Comparison of ENCODE assay signal across 28 cellular contexts in the genomic region with DNA sequence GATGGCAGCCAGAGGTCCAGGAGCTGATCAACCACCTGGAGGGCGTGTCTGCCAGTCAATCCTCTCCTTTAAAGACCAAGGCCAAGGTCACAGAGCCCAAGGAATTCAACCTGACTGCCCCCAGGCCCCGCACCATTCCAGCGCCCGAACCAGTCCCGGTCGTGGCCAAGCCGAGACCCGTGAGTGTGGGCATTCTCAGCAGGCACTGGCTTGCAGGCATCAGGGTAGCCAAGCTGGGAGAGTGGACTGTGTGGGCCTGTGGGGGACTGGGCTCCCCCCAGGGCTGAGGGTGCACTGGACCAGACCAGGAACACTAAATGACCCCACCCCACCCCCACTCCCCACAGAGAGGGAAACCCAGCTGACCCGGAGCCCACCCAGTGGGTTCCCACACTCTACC. TPM values are rescaled to one million over a fixed set of nuclear protein-coding genes. Genes with fewer than 3 reads are reported as not detected.
"Had no signal": no experiment of that assay in that cellular context is flagged by ENCODE, and none has a peak within 500 bp of the region (broad histone marks: within the 10 kb centered on the region; RNA-seq: fewer than 3 reads in every experiment).

No MANE protein-coding gene starts in this region.

- DNase-seq: dermis blood vessel endothelial cell; dorsolateral prefrontal cortex; effector CD4-positive, alpha-beta T cell; effector memory CD4-positive, alpha-beta T cell; foreskin melanocyte; gastrocnemius medialis; heart left ventricle; hypothalamus; immature natural killer cell; islet precursor cell; left cardiac atrium; left ventricle myocardium superior; lower lobe of right lung; mammary epithelial cell; mesendoderm; midbrain had no signal

- H3K27me3 ChIP-seq: dorsolateral prefrontal cortex, gastrocnemius medialis, heart left ventricle, hepatocyte, left lung had no signal

- H3K36me3 Mint-ChIP-seq: immature natural killer cell, memory B cell had no signal

- FAIRE-seq: colon, endothelial cell of umbilical vein had no signal

- H2AFZ ChIP-seq: hepatocyte had no signal

- H3K27ac Mint-ChIP-seq: immature natural killer cell, memory B cell had no signal

- H3K4me3 ChIP-seq: coronary artery, dorsolateral prefrontal cortex, esophagus muscularis mucosa, gastrocnemius medialis, heart left ventricle, hepatocyte, left lung, lower lobe of right lung had no signal

- H3K4me2 ChIP-seq: hepatocyte had no signal

- H3K4me1 ChIP-seq: gastrocnemius medialis, left lung, lower lobe of right lung had no signal

- H3K9me3 Mint-ChIP-seq: immature natural killer cell, memory B cell had no signal

- H3K36me3 ChIP-seq: esophagus muscularis mucosa, gastrocnemius medialis, heart left ventricle, left lung, lower lobe of right lung had no signal

- H3K9me3 ChIP-seq: esophagus muscularis mucosa, gastrocnemius medialis, heart left ventricle, left lung, lower lobe of right lung had no signal

- H3K4me3 Mint-ChIP-seq: immature natural killer cell, memory B cell had no signal

- H3K27ac ChIP-seq: coronary artery, dorsolateral prefrontal cortex, esophagus muscularis mucosa, gastrocnemius medialis, heart left ventricle, hepatocyte, left lung, lower lobe of right lung had no signal

RNA-seq across cellular contexts. Expression of a gene that starts 26.4 kb away (rescaled TPM):
- total RNA-seq: endothelial cell of umbilical vein, epithelial cell of proximal tubule, fibroblast of villous mesenchyme, gastrocnemius medialis, heart left ventricle, hepatocyte, kidney epithelial cell, left cardiac atrium, left ventricle myocardium superior, lower leg skin, mammary epithelial cell had no signal
- polyA plus RNA-seq: fibroblast of lung, heart left ventricle, hepatocyte, immature natural killer cell, mammary epithelial cell had no signal
